ENCODE assay signal across 8 cellular contexts in the genomic region with DNA sequence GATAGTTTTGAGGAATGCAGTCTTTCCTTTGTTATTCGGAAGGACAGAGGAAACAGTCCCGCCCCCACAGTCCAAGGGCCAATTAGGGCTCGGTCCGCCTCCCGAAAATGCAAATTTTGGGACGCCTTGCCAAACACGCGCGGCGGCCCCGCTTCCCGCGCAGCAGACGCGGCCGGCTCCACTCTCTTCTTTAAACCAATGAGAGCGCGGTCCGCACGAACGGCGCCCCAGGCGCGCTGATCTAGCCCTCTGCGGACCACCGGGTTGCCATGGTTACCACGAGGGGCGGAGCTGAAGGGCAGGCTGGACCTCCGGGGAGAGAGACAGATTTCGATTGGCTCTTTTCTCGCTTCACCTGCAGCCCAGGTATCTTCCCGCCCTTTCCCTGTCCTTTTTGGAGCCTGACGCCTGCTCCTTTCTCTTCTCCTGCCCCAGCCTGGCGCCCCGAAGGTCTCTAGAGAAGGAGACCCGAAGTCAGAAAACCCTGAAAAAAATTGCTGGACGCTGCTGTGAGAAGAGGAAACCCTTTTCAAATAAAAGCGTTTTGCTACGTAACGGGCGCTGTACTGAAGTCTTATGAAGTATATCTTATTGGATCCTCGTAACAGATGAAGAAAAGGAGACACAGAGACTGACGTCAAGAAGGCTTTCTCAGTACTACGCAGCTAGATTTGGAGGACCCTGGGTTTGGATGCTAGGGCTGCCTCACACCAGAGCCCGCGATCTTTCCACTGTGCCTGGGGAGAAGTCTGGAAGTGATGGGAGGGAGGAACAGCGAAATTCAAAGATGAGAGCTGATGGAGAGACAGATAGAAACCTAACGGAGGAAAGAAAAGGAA. TPM values are rescaled to one million over a fixed set of nuclear protein-coding genes. Genes with fewer than 3 reads are reported as not detected.
DNase-seq lines count a peak whose midpoint lies in the region; ATAC-seq and TF ChIP-seq lines count a peak whose summit lies in the region.

No MANE protein-coding gene starts in this region.

- no peak for TF ChIP-seq CTCF in GM13977 (IDR thresholded peaks at IDR 0.05; ENCODE audit: extremely low read depth, insufficient read depth, missing control alignments)
- TF ChIP-seq CTCF in cardiac muscle cell (IDR thresholded peaks at IDR 0.05; ENCODE audit: low read depth, low read length) = no peak
- no peak for TF ChIP-seq CTCF in retinal pigment epithelial cell (conservative IDR thresholded peaks at IDR 0.05; ENCODE audit: low read depth, low read length)

- H3K36me3 ChIP-seq in cardiac muscle cell = no peaks in the 10 kb centered on the region

- DNase-seq in GM13977 (ENCODE audit: low spot score) (peak; percentile 76), NCI-H2196 treated with DMSO at 0.1 percent for 48 hours (lab: John Stamatoyannopoulos, UW; ENCODE audit: unreplicated experiment) (peak; percentile 67), cardiac muscle cell (ENCODE audit: low read depth in 1 of 2, low spot score in 1 of 2) (peak; percentile 81 to 87), retinal pigment epithelial cell (ENCODE audit: low read depth) (no peak), Ammon's horn (ENCODE audit: low spot score) (no peak)
- DNase-seq in activated naive CD4-positive, alpha-beta T cell treated with Interleukin-2 at 50 U/mL for 16 hours = peak; percentile 29

- ATAC-seq in HG02571 (IDR thresholded peaks at IDR 0.05; ENCODE audit: unreplicated experiment) (no peak), HG03565 (IDR thresholded peaks at IDR 0.05; ENCODE audit: unreplicated experiment) (no peak)

- in situ Hi-C loops in GM13977 (cut with MboI; ENCODE audit: low pct_unique_long_range_greater_than_20kb, low sequenced_read_pairs, unreplicated experiment) = no loop called here

- no peaks in the 10 kb centered on the region for H3K9me3 ChIP-seq in cardiac muscle cell (ENCODE audit: low read depth)

- H3K27ac ChIP-seq in cardiac muscle cell = no peak overlapping the region

- H3K4me1 ChIP-seq in cardiac muscle cell (ENCODE audit: low read depth) = peaks cover 15% of the 10 kb centered on the region

- peaks cover 47% of the 10 kb centered on the region for H3K27me3 ChIP-seq in cardiac muscle cell

- H3K4me3 ChIP-seq in cardiac muscle cell (no peak overlapping the region), retinal pigment epithelial cell (ENCODE audit: low read length) (peak overlapping the region; percentile 12)

RNA-seq across cellular contexts. Expression of a gene that starts 2.0 kb away (rescaled TPM):
- total RNA-seq in cardiac muscle cell = 2.8 and 6.2 TPM in 2 replicates
- polyA plus RNA-seq in cardiac muscle cell = 10.0 and 15.8 TPM in 2 replicates

RNA-seq across cellular contexts. Expression of a gene that starts 3.9 kb away (rescaled TPM):
- 1.8 and 2.0 TPM in 2 replicates for total RNA-seq in cardiac muscle cell
- 5.0 and 8.4 TPM in 2 replicates for polyA plus RNA-seq in cardiac muscle cell

RNA-seq across cellular contexts. Expression of a gene that starts 20.1 kb away (rescaled TPM):
- 1.6 and 2.2 TPM in 2 replicates for total RNA-seq in cardiac muscle cell
- 0.77 and 1.2 TPM in 2 replicates for polyA plus RNA-seq in cardiac muscle cell

RNA-seq across cellular contexts. Expression of a gene that starts 30.4 kb away (rescaled TPM):
- total RNA-seq in cardiac muscle cell = 145 and 200 TPM in 2 replicates
- 139 and 156 TPM in 2 replicates for polyA plus RNA-seq in cardiac muscle cell

RNA-seq across cellular contexts. Expression of a gene that starts 31.8 kb away (rescaled TPM):
- 46.4 and 54.3 TPM in 2 replicates for total RNA-seq in cardiac muscle cell
- 24.1 and 37.3 TPM in 2 replicates for polyA plus RNA-seq in cardiac muscle cell

Comparison
In these comparisons a context has a peak if more than half of its experiments do, and no peak if none do; other contexts are left out.
1. DNase-seq: peak in GM13977 (single experiment), NCI-H2196 treated with DMSO at 0.1 percent for 48 hours (single experiment), activated naive CD4-positive, alpha-beta T cell treated with Interleukin-2 at 50 U/mL for 16 hours (single experiment) and cardiac muscle cell (2 of 2); none in retinal pigment epithelial cell (single experiment) and Ammon's horn (single experiment).